18 cellular contexts compared by ENCODE assay signal in genomic region chr16:4523686-4524085, GRCh38. TPM values are rescaled to one million over a fixed set of nuclear protein-coding genes. Genes with fewer than 3 reads are reported as not detected.
A peak's percentile ranks its signal among the peaks of the same experiment; 100 is the strongest.
DNase-seq lines count a peak whose midpoint lies in the region; ATAC-seq and TF ChIP-seq lines count a peak whose summit lies in the region.
"Had no signal": no experiment of that assay in that cellular context is flagged by ENCODE, and none has a peak within 500 bp of the region (broad histone marks: within the 10 kb centered on the region; RNA-seq: fewer than 3 reads in every experiment).

No MANE protein-coding gene starts in this region.

- H3K36me3 Mint-ChIP-seq in Calu3 (ENCODE audit: insufficient read depth, unreplicated experiment) = no peaks in the 10 kb centered on the region

- H3K9ac ChIP-seq in Loucy (ENCODE audit: low read depth, low read length, poor library complexity, severe bottlenecking) = peak overlapping the region; percentile 36

- H3K4me1 Mint-ChIP-seq in Calu3 (ENCODE audit: low read depth, unreplicated experiment) = peaks cover 20% of the 10 kb centered on the region

- no peak for ATAC-seq in psoas muscle
- no peak for ATAC-seq in HG03354 (IDR thresholded peaks at IDR 0.05; ENCODE audit: poor library complexity, severe bottlenecking, unreplicated experiment)
- ATAC-seq: activated T-cell treated with anti-CD3 and anti-CD28 coated beads, Interleukin-2, amount 50 U/mL, for 4 hours; body of pancreas had no signal

- no peak overlapping the region for H3K27ac Mint-ChIP-seq in Calu3 (ENCODE audit: unreplicated experiment)
- H3K27ac Mint-ChIP-seq: activated B cell treated with CpG ODN at 0.5 μM for 24 hours had no signal

- H3K9me3 ChIP-seq in Loucy (ENCODE audit: insufficient read depth, low read depth, low read length) = no peaks in the 10 kb centered on the region
- H3K9me3 ChIP-seq in psoas muscle = no peaks in the 10 kb centered on the region
- H3K9me3 ChIP-seq: body of pancreas, neutrophil, SJSA1, tibial artery had no signal

- H3K36me3 ChIP-seq in Loucy (ENCODE audit: insufficient read depth, low read length) (no peaks in the 10 kb centered on the region), psoas muscle (ENCODE audit: insufficient read depth in 1 of 2, low read depth in 1 of 2) (no peaks in the 10 kb centered on the region)
- H3K36me3 ChIP-seq: neutrophil, SJSA1 had no signal

- intact Hi-C loops in dorsolateral prefrontal cortex (cut with DNase I) (no loop called here), psoas muscle (cut with DNase I) (no loop called here), Calu3 (cut with micrococcal nuclease; ENCODE audit: unreplicated experiment) (no loop called here)

- H3K27me3 ChIP-seq in Loucy (ENCODE audit: insufficient read depth, low read length, poor library complexity, severe bottlenecking) = no peaks in the 10 kb centered on the region
- H3K27me3 ChIP-seq in dorsolateral prefrontal cortex = no peaks in the 10 kb centered on the region
- no peaks in the 10 kb centered on the region for H3K27me3 ChIP-seq in psoas muscle (ENCODE audit: insufficient read depth in 3 of 3, low read length in 2 of 3)
- H3K27me3 ChIP-seq: body of pancreas, neutrophil, SJSA1, tibial artery had no signal

- CTCF ChIA-PET in Calu3 (lab: Charles Lee) = no interaction called here

- H2AFZ ChIP-seq in Loucy (ENCODE audit: low read length) = no peak overlapping the region

- H3K9me3 Mint-ChIP-seq in Calu3 (ENCODE audit: low read depth, unreplicated experiment) = no peaks in the 10 kb centered on the region
- H3K9me3 Mint-ChIP-seq: activated B cell treated with CpG ODN at 0.5 μM for 24 hours; activated T-cell treated with anti-CD3 and anti-CD28 coated beads, Interleukin-2, amount 50 U/mL, for 4 hours had no signal

- H3K4me2 ChIP-seq in Loucy (ENCODE audit: low read depth, low read length, poor library complexity, severe bottlenecking) = peak overlapping the region; percentile 8

- H3K4me1 ChIP-seq in Loucy (ENCODE audit: insufficient read depth, low read length, poor library complexity, severe bottlenecking) (peaks cover 6% of the 10 kb centered on the region), psoas muscle (peaks cover 39% of the 10 kb centered on the region)

- no peaks in the 10 kb centered on the region for H3F3A ChIP-seq in Loucy (ENCODE audit: low read depth)

- H3K27me3 Mint-ChIP-seq in Calu3 (ENCODE audit: unreplicated experiment) = no peaks in the 10 kb centered on the region
- H3K27me3 Mint-ChIP-seq: activated B cell treated with CpG ODN at 0.5 μM for 24 hours; activated naive CD8-positive, alpha-beta T cell had no signal

- no TSS peak for BruUV-seq in Calu3 (replicated peaks; lab: Mats Ljungman, UMichigan)

- H4K20me1 ChIP-seq in Loucy (ENCODE audit: insufficient read depth, low read length, poor library complexity, severe bottlenecking) = no peaks in the 10 kb centered on the region

- 67 to 100% (median 76%) methylated on average over 4 of the region's 4 CpGs for WGBS in psoas muscle, 3 donors

- no peak overlapping the region for H3K4me3 Mint-ChIP-seq in Calu3 (ENCODE audit: low read depth, unreplicated experiment)
- H3K4me3 Mint-ChIP-seq: activated B cell treated with CpG ODN at 0.5 μM for 24 hours; activated naive CD8-positive, alpha-beta T cell; activated T-cell treated with anti-CD3 and anti-CD28 coated beads, Interleukin-2, amount 50 U/mL, for 4 hours had no signal

- DNase-seq in DMS 273 (lab: John Stamatoyannopoulos, UW; ENCODE audit: unreplicated experiment) (peak; percentile 49), dorsolateral prefrontal cortex (peak in 2 of 10 donors; percentile 56 to 66), psoas muscle (no peak), T-helper 9 cell (no peak), NCI-H2227 (lab: John Stamatoyannopoulos, UW; ENCODE audit: unreplicated experiment) (no peak), Calu3 (no peak)
- DNase-seq: activated B cell treated with CpG ODN at 0.5 μM for 24 hours; activated T-cell treated with anti-CD3 and anti-CD28 coated beads, Interleukin-2, amount 50 U/mL, for 4 hours; NCI-H1092 treated with DMSO at 0.1 percent for 48 hours; T-helper 2 cell had no signal

- no peaks in the 10 kb centered on the region for H3K9me2 ChIP-seq in Loucy (replicated peaks; ENCODE audit: low read depth, low read length)

- H3K79me2 ChIP-seq in Loucy (ENCODE audit: insufficient read depth, low read length) = no peaks in the 10 kb centered on the region

- no peak overlapping the region for H3K4me3 ChIP-seq in Loucy (ENCODE audit: low read length, poor library complexity, severe bottlenecking)
- H3K4me3 ChIP-seq in dorsolateral prefrontal cortex = no peak overlapping the region
- no peak overlapping the region for H3K4me3 ChIP-seq in psoas muscle
- H3K4me3 ChIP-seq: body of pancreas, SJSA1, tibial artery had no signal

- TF ChIP-seq CTCF in Loucy (conservative IDR thresholded peaks at IDR 0.05; ENCODE audit: low read length) (no peak), dorsolateral prefrontal cortex (IDR thresholded peaks at IDR 0.05 in 54 of 56, conservative IDR thresholded peaks at IDR 0.05 in 2 of 56; ENCODE audit: low read depth in 1 of 56, partially characterized antibody in 56 of 56) (no peak), psoas muscle (IDR thresholded peaks at IDR 0.05) (no peak), Calu3 (IDR thresholded peaks at IDR 0.05; ENCODE audit: unreplicated experiment) (no peak)

- H3K27ac ChIP-seq in dorsolateral prefrontal cortex (peak overlapping the region in 57 of 59 donors; percentile 43 to 95 (median 86)), psoas muscle (peak overlapping the region; percentile 66)
- H3K27ac ChIP-seq: SJSA1, tibial artery had no signal

RNA-seq across cellular contexts. Expression of gene CDIP1, which starts 14.9 kb away (rescaled TPM):
- total RNA-seq in dorsolateral prefrontal cortex (100 to 1,000 TPM; 100 to 237 (median 186) TPM), psoas muscle (10 to 100 TPM; 29.1 to 51.8 (median 34.9) TPM), Calu3 (2022) (6.2 and 7.9 TPM in 2 replicates)
- 10 to 100 TPM; 18.7 to 33.6 (median 22.3) TPM for polyA plus RNA-seq in psoas muscle
- total RNA-seq: HT-29 had no signal

RNA-seq across cellular contexts. Expression of gene C16orf96, which starts 32.5 kb away (rescaled TPM):
- total RNA-seq in dorsolateral prefrontal cortex (1 to 10 TPM in 59 of 120 experiments, under 1 TPM in 61; 0.30 to 2.0 (median 1.00) TPM), psoas muscle (under 1 TPM in 3 of 4 donors, not detected in 1; 0.04 to 0.32 (median 0.07) TPM), Calu3 (2022) (not detected in 2 replicates)
- polyA plus RNA-seq in psoas muscle = under 1 TPM in 1 of 3 donors, not detected in 2; 0.05 TPM
- total RNA-seq: HT-29, SJSA1 had no signal

RNA-seq across cellular contexts. Expression of gene HMOX2, which starts 47.5 kb away (rescaled TPM):
- total RNA-seq in dorsolateral prefrontal cortex (100 to 1,000 TPM in 32 of 120 experiments, 10 to 100 TPM in 88; 41.9 to 120 (median 90.5) TPM), psoas muscle (10 to 100 TPM; 20.8 to 26.6 (median 22.6) TPM), Calu3 (2022) (79.2 and 103 TPM in 2 replicates)
- polyA plus RNA-seq in psoas muscle = 10 to 100 TPM; 22.2 to 49.0 (median 23.8) TPM

RNA-seq across cellular contexts. Expression of gene NMRAL1, which starts 49.3 kb away (rescaled TPM):
- total RNA-seq in dorsolateral prefrontal cortex (10 to 100 TPM; 28.4 to 78.4 (median 55.8) TPM), psoas muscle (1 to 10 TPM; 2.5 to 5.5 (median 3.9) TPM), Calu3 (2022) (101 and 118 TPM in 2 replicates)
- polyA plus RNA-seq in psoas muscle = 1 to 10 TPM; 4.0 to 5.1 (median 4.2) TPM
